8 cellular contexts compared by ENCODE assay signal in the genomic region with DNA sequence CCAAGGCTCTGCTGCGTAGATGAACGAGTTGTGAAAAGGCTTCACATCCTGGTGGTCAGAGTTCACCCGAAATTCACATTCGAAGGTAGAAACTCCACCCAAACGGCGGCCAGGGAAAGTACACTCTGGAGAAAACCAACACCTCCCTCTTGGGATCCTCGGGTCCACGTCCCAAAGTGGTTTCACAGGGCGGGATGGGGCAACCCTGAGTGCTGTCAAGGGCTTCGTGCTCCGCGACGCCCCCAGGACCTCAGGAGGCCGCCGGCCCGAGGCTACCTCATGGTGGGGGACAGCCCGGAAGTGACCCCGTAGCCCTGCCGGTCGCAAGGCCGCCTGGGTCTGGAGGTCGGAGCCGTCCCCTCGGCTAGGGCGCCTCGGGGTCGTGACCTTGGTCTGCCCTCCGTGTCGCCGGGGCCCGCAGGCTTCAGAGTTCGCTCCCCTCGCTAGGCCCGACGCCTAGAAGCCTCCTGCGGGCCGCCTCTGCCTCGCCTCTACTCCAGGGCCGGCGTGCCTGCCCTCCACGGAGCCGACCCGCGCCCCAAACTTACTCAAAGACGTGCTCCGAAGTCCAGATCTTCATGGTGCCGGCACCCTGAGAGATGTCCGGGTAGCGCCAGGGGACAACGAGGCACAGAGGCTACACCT. TPM values are rescaled to one million over a fixed set of nuclear protein-coding genes. Genes with fewer than 3 reads are reported as not detected.
A peak's percentile ranks its signal among the peaks of the same experiment; 100 is the strongest.
DNase-seq lines count a peak whose midpoint lies in the region; ATAC-seq and TF ChIP-seq lines count a peak whose summit lies in the region.

A gene (minus strand): TSS at position 636 of the 645 bp plus-strand sequence. CDS start 56 bp downstream, at position 580.

- H3K27ac Mint-ChIP-seq in memory B cell = peak within 1 kb of the TSS; percentile 93
- peak within 1 kb of the TSS; percentile 82 for H3K27ac Mint-ChIP-seq in type B pancreatic cell

- 9% methylated on average over 50 of the region's 50 CpGs for WGBS in ectodermal cell, 2 experiments

- peaks cover 15 to 44% (median 39%) of the 10 kb centered on the region in 11 experiments; a peak in 19 of 22 replicates for H4K20me1 ChIP-seq in BLaER1 treated with 17β-estradiol and CSF1 and Interleukin-3, amounts not matched to agents 10 nM and 100 nM

- peaks cover 5% of the 10 kb centered on the region for H3K36me3 Mint-ChIP-seq in memory B cell
- H3K36me3 Mint-ChIP-seq in type B pancreatic cell = peaks cover 8% of the 10 kb centered on the region

- H3K9me3 Mint-ChIP-seq in memory B cell = no peaks in the 10 kb centered on the region
- no peaks in the 10 kb centered on the region for H3K9me3 Mint-ChIP-seq in type B pancreatic cell

- peak; percentile 19 for TF ChIP-seq CTCF in type B pancreatic cell (conservative IDR thresholded peaks at IDR 0.05)

- peak within 1 kb of the TSS; percentile 86 to 96 (median 90) for H3K27ac ChIP-seq in BLaER1 treated with 17β-estradiol and CSF1 and Interleukin-3, amounts not matched to agents 10 nM and 100 nM
- H3K27ac ChIP-seq in ectodermal cell (ENCODE audit: insufficient read depth, low read depth, low read length, poor library complexity, severe bottlenecking) = no peak within 1 kb of the TSS

- ATAC-seq in GM18858 (IDR thresholded peaks at IDR 0.05; ENCODE audit: unreplicated experiment) (peak; percentile 9), HG03039 (IDR thresholded peaks at IDR 0.05; ENCODE audit: unreplicated experiment) (peak; percentile 25), memory B cell (ENCODE audit: low read depth) (peak; percentile 34)

- no peaks in the 10 kb centered on the region for H3K27me3 ChIP-seq in BLaER1 treated with 17β-estradiol and CSF1 and Interleukin-3, amounts not matched to agents 10 nM and 100 nM
- H3K27me3 ChIP-seq in ectodermal cell (ENCODE audit: control insufficient read depth, insufficient read depth, low read length, poor library complexity, severe bottlenecking) = no peaks in the 10 kb centered on the region

- H3K4me2 ChIP-seq in BLaER1 treated with 17β-estradiol and CSF1 and Interleukin-3, amounts not matched to agents 10 nM and 100 nM = peak within 1 kb of the TSS; percentile 82 to 94 (median 89)

- TF ChIP-seq POLR2A in Raji (IDR thresholded peaks at IDR 0.05; ENCODE audit: insufficient read depth, low read depth, low read length) = peak; percentile 68

- DNase-seq in memory B cell (ENCODE audit: low spot score in 2 of 2) (peak in 1 of 2 donors; percentile 11), type B pancreatic cell (ENCODE audit: extremely low spot score, unreplicated experiment) (no peak), KG1 (lab: John Stamatoyannopoulos, UW) (no peak)

- H3K27me3 Mint-ChIP-seq in memory B cell (no peaks in the 10 kb centered on the region), type B pancreatic cell (no peaks in the 10 kb centered on the region)

- H3K4me1 Mint-ChIP-seq in memory B cell (peaks cover 23% of the 10 kb centered on the region), type B pancreatic cell (ENCODE audit: unreplicated experiment) (peaks cover 21% of the 10 kb centered on the region)

- peaks cover 24 to 42% (median 33%) of the 10 kb centered on the region in 11 experiments for H3K36me3 ChIP-seq in BLaER1 treated with 17β-estradiol and CSF1 and Interleukin-3, amounts not matched to agents 10 nM and 100 nM
- H3K36me3 ChIP-seq in ectodermal cell (ENCODE audit: control insufficient read depth, insufficient read depth, low read length) = peaks cover 8% of the 10 kb centered on the region

- peaks cover 39 to 53% (median 48%) of the 10 kb centered on the region in 10 experiments for H3K4me1 ChIP-seq in BLaER1 treated with 17β-estradiol and CSF1 and Interleukin-3, amounts not matched to agents 10 nM and 100 nM
- no peaks in the 10 kb centered on the region for H3K4me1 ChIP-seq in ectodermal cell (ENCODE audit: control insufficient read depth, insufficient read depth, low read length)

- 0 out of 22 replicates have a peak, but pooled peaks cover 0 to 3% (median 0%) of the 10 kb centered on the region in 11 experiments for H3K9me3 ChIP-seq in BLaER1 treated with 17β-estradiol and CSF1 and Interleukin-3, amounts not matched to agents 10 nM and 100 nM (replicated peaks in 1 of 11)
- H3K9me3 ChIP-seq in ectodermal cell (ENCODE audit: control insufficient read depth, low read length) = no peaks in the 10 kb centered on the region

- H3K4me3 ChIP-seq in BLaER1 treated with 17β-estradiol and CSF1 and Interleukin-3, amounts not matched to agents 10 nM and 100 nM = peak within 1 kb of the TSS; percentile 70 to 95 (median 88)
- peak within 1 kb of the TSS; percentile 74 for H3K4me3 ChIP-seq in ectodermal cell (ENCODE audit: insufficient read depth, low read depth, low read length)

- peak within 1 kb of the TSS; percentile 82 to 95 (median 88) for H3K9ac ChIP-seq in BLaER1 treated with 17β-estradiol and CSF1 and Interleukin-3, amounts not matched to agents 10 nM and 100 nM

- peak within 1 kb of the TSS; percentile 96 for H3K4me3 Mint-ChIP-seq in memory B cell
- H3K4me3 Mint-ChIP-seq in type B pancreatic cell = peak within 1 kb of the TSS; percentile 89

RNA-seq across cellular contexts. Expression of the gene that starts here (rescaled TPM):
- polyA plus RNA-seq in ectodermal cell (2013, experiment 1 of 4) = 43.9 TPM
- polyA plus RNA-seq in ectodermal cell (2013, experiment 2 of 4) = 39.0 TPM
- 36.5 TPM for polyA plus RNA-seq in ectodermal cell (2013, experiment 3 of 4)
- polyA plus RNA-seq in ectodermal cell (2013, experiment 4 of 4) = 38.7 TPM
- total RNA-seq in type B pancreatic cell (ENCODE audit: low replicate concordance) = 45.9 and 54.9 TPM in 2 replicates
